Comparison of ENCODE assay signal across 22 cellular contexts in the genomic region with DNA sequence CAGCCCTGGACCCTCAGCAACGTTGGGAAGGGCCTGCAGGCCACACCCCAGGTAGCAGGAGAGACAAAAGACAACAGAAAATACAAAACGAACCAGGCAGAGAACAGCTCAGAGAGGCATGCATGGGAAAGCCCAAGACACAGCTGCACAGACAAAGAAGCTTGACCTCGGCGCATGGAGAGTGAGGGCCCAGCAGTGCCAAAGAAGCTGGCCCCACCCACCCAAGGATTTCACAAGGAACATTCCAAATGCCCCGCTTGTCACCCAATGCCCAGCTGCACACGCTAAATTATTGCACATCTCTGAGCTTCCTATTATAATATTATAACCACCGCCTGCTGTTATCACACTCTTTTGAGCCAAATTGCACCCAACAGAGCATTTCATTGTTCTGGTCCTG.
DNase-seq lines count a peak whose midpoint lies in the region; ATAC-seq and TF ChIP-seq lines count a peak whose summit lies in the region.
"Had no signal": no experiment of that assay in that cellular context is flagged by ENCODE, and none has a peak within 500 bp of the region (broad histone marks: within the 10 kb centered on the region; RNA-seq: fewer than 3 reads in every experiment).

No MANE protein-coding gene starts in this region.

- peak overlapping the region; percentile 58 for H2BK120ac ChIP-seq in mesenchymal stem cell (ENCODE audit: low read depth, low read length)

- no peak for TF ChIP-seq POLR2A in spleen (IDR thresholded peaks at IDR 0.05)

- peak overlapping the region in 1 of 2 experiments; percentile 1 for H3K4ac ChIP-seq in mesenchymal stem cell (ENCODE audit: low read depth in 1 of 2, low read length in 2 of 2)

- H3K79me2 ChIP-seq in OCI-LY1 (ENCODE audit: insufficient read depth, low read length): no peaks in the 10 kb centered on the region

- no peaks in the 10 kb centered on the region for H3K9me2 ChIP-seq in OCI-LY1 (ENCODE audit: low read depth, low read length)

- H3K4me1 ChIP-seq in OCI-LY1 (ENCODE audit: insufficient read depth, low read length, severe bottlenecking) (peaks cover 35% of the 10 kb centered on the region), mesenchymal stem cell (ENCODE audit: control insufficient read depth, insufficient read depth, low read depth, low read length) (no peaks in the 10 kb centered on the region), upper lobe of right lung (no peaks in the 10 kb centered on the region), spleen (peaks cover 0 to 21% (median 8%) of the 10 kb centered on the region in 6 donors)

- peak overlapping the region in 1 of 2 experiments; percentile 3 for H3K18ac ChIP-seq in mesenchymal stem cell (ENCODE audit: low read depth in 1 of 2, low read length in 2 of 2)

- peak overlapping the region; percentile 72 for H4K91ac ChIP-seq in mesenchymal stem cell (ENCODE audit: low read length)

- no peak overlapping the region for H2AK5ac ChIP-seq in mesenchymal stem cell (ENCODE audit: low read length, severe bottlenecking)

- peak; percentile 64 for ATAC-seq in upper lobe of right lung

- H3K4me3 ChIP-seq in OCI-LY1 (ENCODE audit: low read depth, low read length, poor library complexity, severe bottlenecking): no peak overlapping the region
- H3K4me3 ChIP-seq in mesenchymal stem cell (ENCODE audit: insufficient read depth in 1 of 2, low read depth in 1 of 2, low read length in 2 of 2): no peak overlapping the region
- no peak overlapping the region for H3K4me3 ChIP-seq in upper lobe of right lung
- no peak overlapping the region for H3K4me3 ChIP-seq in spleen
- H3K4me3 ChIP-seq: SJSA1 had no signal

- intact Hi-C loops in upper lobe of right lung (cut with DNase I) (no loop called here), spleen (cut with DNase I; ENCODE audit: low total_unique reads) (no loop called here)

- H4K8ac ChIP-seq in mesenchymal stem cell (ENCODE audit: low read length): peak overlapping the region; percentile 17

- H2BK5ac ChIP-seq in mesenchymal stem cell (ENCODE audit: low read depth, low read length, poor library complexity, severe bottlenecking): no peak overlapping the region

- H3K4me2 ChIP-seq in OCI-LY1 (ENCODE audit: low read length): no peak overlapping the region
- H3K4me2 ChIP-seq in mesenchymal stem cell (ENCODE audit: low read length, poor library complexity, severe bottlenecking): no peak overlapping the region
- H3K4me2 ChIP-seq: KMS-11 had no signal

- H2BK12ac ChIP-seq in mesenchymal stem cell (ENCODE audit: low read length in 2 of 2): peak overlapping the region; percentile 7 to 84

- H3K27ac ChIP-seq in OCI-LY1 (ENCODE audit: low read depth, low read length, poor library complexity, severe bottlenecking): peak overlapping the region; percentile 50
- no peak overlapping the region for H3K27ac ChIP-seq in mesenchymal stem cell (ENCODE audit: low read length, poor library complexity, severe bottlenecking)
- H3K27ac ChIP-seq in upper lobe of right lung: no peak overlapping the region
- peak overlapping the region in 2 of 8 donors; percentile 27 to 37 for H3K27ac ChIP-seq in spleen
- H3K27ac ChIP-seq: KMS-11, SJSA1 had no signal

- no peak overlapping the region for H3K9ac ChIP-seq in OCI-LY1 (ENCODE audit: low read length)
- no peak overlapping the region for H3K9ac ChIP-seq in mesenchymal stem cell (ENCODE audit: low read length)
- H3K9ac ChIP-seq: KMS-11 had no signal

- H2AFZ ChIP-seq in OCI-LY1 (ENCODE audit: low read length): no peak overlapping the region
- no peak overlapping the region for H2AFZ ChIP-seq in mesenchymal stem cell (ENCODE audit: low read depth, low read length)

- peak; percentile 3 for DNase-seq in NCI-H146 (lab: John Stamatoyannopoulos, UW)
- DNase-seq in NCI-H146 treated with DMSO at 0.1 percent for 48 hours (lab: John Stamatoyannopoulos, UW; ENCODE audit: unreplicated experiment): no peak
- no peak for DNase-seq in mesenchymal stem cell
- peak; percentile 59 for DNase-seq in upper lobe of right lung
- no peak for DNase-seq in spleen
- no peak for DNase-seq in AG08395 (ENCODE audit: low spot score)
- DNase-seq: 8988T, AML-193, C1 segment of cervical spinal cord, DMS53, GDM1, IMR-90, NCI-H1092, NCI-H1436, NCI-H2029 treated with DMSO at 0.1 percent for 48 hours, NCI-H226, NCI-H524, NCI-H82, OCI-M1 had no signal

- H3K79me1 ChIP-seq in mesenchymal stem cell (replicated peaks; ENCODE audit: low read length, poor library complexity, severe bottlenecking): no peaks in the 10 kb centered on the region

- H3K23ac ChIP-seq in mesenchymal stem cell (ENCODE audit: low read length in 2 of 2): no peak overlapping the region

- H3K9me3 ChIP-seq in OCI-LY1 (ENCODE audit: low read length) (no peaks in the 10 kb centered on the region), mesenchymal stem cell (ENCODE audit: control insufficient read depth, low read length) (no peaks in the 10 kb centered on the region), upper lobe of right lung (no peaks in the 10 kb centered on the region), spleen (no peaks in the 10 kb centered on the region)
- H3K9me3 ChIP-seq: SJSA1 had no signal

- no peak overlapping the region for H2BK15ac ChIP-seq in mesenchymal stem cell (ENCODE audit: low read depth, poor library complexity, severe bottlenecking)

- H3K27me3 ChIP-seq in OCI-LY1 (ENCODE audit: insufficient read depth, low read length) (no peaks in the 10 kb centered on the region), mesenchymal stem cell (ENCODE audit: control insufficient read depth in 1 of 2, insufficient read depth in 1 of 2, low read length in 2 of 2) (no peaks in the 10 kb centered on the region), upper lobe of right lung (no peaks in the 10 kb centered on the region), spleen (replicated peaks in 1 of 7) (no peaks in the 10 kb centered on the region)
- H3K27me3 ChIP-seq: SJSA1 had no signal

- no peaks in the 10 kb centered on the region for H3F3A ChIP-seq in OCI-LY1 (ENCODE audit: insufficient read depth, low read length)

- H3K36me3 ChIP-seq in OCI-LY1 (ENCODE audit: insufficient read depth, low read length) (no peaks in the 10 kb centered on the region), mesenchymal stem cell (ENCODE audit: control insufficient read depth in 1 of 2, insufficient read depth in 2 of 2, low read depth in 1 of 2, low read length in 2 of 2) (no peaks in the 10 kb centered on the region), upper lobe of right lung (no peaks in the 10 kb centered on the region), spleen (no peaks in the 10 kb centered on the region)
- H3K36me3 ChIP-seq: SJSA1 had no signal

- no peak overlapping the region for H3K14ac ChIP-seq in mesenchymal stem cell (ENCODE audit: low read length in 2 of 2)

- H4K20me1 ChIP-seq in OCI-LY1 (ENCODE audit: insufficient read depth, low read length): no peaks in the 10 kb centered on the region

- 66% methylated on average over 6 of the region's 7 CpGs for WGBS in mesenchymal stem cell
- WGBS in spleen, 5 donors: 68 to 82% (median 74%) methylated on average over 5 to 7 of the region's 7 CpGs

- TF ChIP-seq CTCF in OCI-LY1 (IDR thresholded peaks at IDR 0.05; ENCODE audit: low read length) (no peak), upper lobe of right lung (IDR thresholded peaks at IDR 0.05) (no peak), spleen (IDR thresholded peaks at IDR 0.05 in 8 of 11, conservative IDR thresholded peaks at IDR 0.05 in 3 of 11) (no peak)

Comparison
In these comparisons a context has a peak if more than half of its experiments do, and no peak if none do; other contexts are left out.
1. DNase-seq: peak in NCI-H146 (single experiment) and upper lobe of right lung (single experiment); none in NCI-H146 treated with DMSO at 0.1 percent for 48 hours (single experiment), mesenchymal stem cell (single experiment), spleen (single experiment) and AG08395 (single experiment).